ENCODE assay signal across 22 cellular contexts in genomic region chr5:3925935-3926334, GRCh38.
A peak's percentile ranks its signal among the peaks of the same experiment; 100 is the strongest.
DNase-seq lines count a peak whose midpoint lies in the region; FAIRE-seq and TF ChIP-seq lines count a peak whose summit lies in the region.
"Had no signal": no experiment of that assay in that cellular context is flagged by ENCODE, and none has a peak within 500 bp of the region (broad histone marks: within the 10 kb centered on the region; RNA-seq: fewer than 3 reads in every experiment).

No MANE protein-coding gene starts in this region.

- no peaks in the 10 kb centered on the region for H3K4me1 Mint-ChIP-seq in osteocyte (ENCODE audit: unreplicated experiment)
- H3K4me1 Mint-ChIP-seq: CD14-positive monocyte; CD4-positive, alpha-beta memory T cell; CD4-positive, CD25-positive, alpha-beta regulatory T cell; CD8-positive, alpha-beta memory T cell had no signal

- no peak for TF ChIP-seq POLR2A in GM12892 (IDR thresholded peaks at IDR 0.05; ENCODE audit: low read depth, low read length)

- TF ChIP-seq CTCF in osteocyte (IDR thresholded peaks at IDR 0.05) = no peak

- no peaks in the 10 kb centered on the region for H3K36me3 Mint-ChIP-seq in osteocyte (ENCODE audit: unreplicated experiment)
- H3K36me3 Mint-ChIP-seq: CD14-positive monocyte; CD4-positive, alpha-beta memory T cell; CD4-positive, CD25-positive, alpha-beta regulatory T cell; CD8-positive, alpha-beta memory T cell had no signal

- H3K9me3 Mint-ChIP-seq in osteocyte (ENCODE audit: unreplicated experiment) = peaks cover 64% of the 10 kb centered on the region

- in situ Hi-C loops in Caki2 (cut with HindIII; ENCODE audit: low pct_unique_long_range_greater_than_20kb, low sequenced_read_pairs) = no loop called here

- no peak overlapping the region for H3K27ac Mint-ChIP-seq in osteocyte (ENCODE audit: unreplicated experiment)
- H3K27ac Mint-ChIP-seq: CD14-positive monocyte; CD4-positive, alpha-beta memory T cell; CD4-positive, CD25-positive, alpha-beta regulatory T cell; CD8-positive, alpha-beta memory T cell had no signal

- H3K27me3 Mint-ChIP-seq in osteocyte (ENCODE audit: unreplicated experiment) = no peaks in the 10 kb centered on the region
- H3K27me3 Mint-ChIP-seq: CD4-positive, alpha-beta memory T cell; CD4-positive, CD25-positive, alpha-beta regulatory T cell; CD8-positive, alpha-beta memory T cell had no signal

- DNase-seq in Caki2 (ENCODE audit: low read depth) (peak; percentile 86), islet precursor cell (peak; percentile 53), osteocyte (ENCODE audit: extremely low spot score, unreplicated experiment) (peak; percentile 27), GM12892 (ENCODE audit: insufficient read length) (no peak), urothelium cell line (ENCODE audit: low spot score) (no peak)
- DNase-seq: 8988T; ACHN; BE2C; C1 segment of cervical spinal cord; Calu3; CD4-positive, alpha-beta memory T cell; CD4-positive, CD25-positive, alpha-beta regulatory T cell; CD8-positive, alpha-beta memory T cell; COR-L47; DMS79 treated with DMSO at 0.1 percent for 48 hours; GF-D8 had no signal

- FAIRE-seq in GM12892 (lab: Jason Lieb, UNC) = no peak
- no peak for FAIRE-seq in urothelium cell line (lab: Jason Lieb, UNC)
- FAIRE-seq: A204.1, D721Med, G401.6, GM12891, GM18507 had no signal

- no peak overlapping the region for H3K4me3 Mint-ChIP-seq in osteocyte (ENCODE audit: unreplicated experiment)
- H3K4me3 Mint-ChIP-seq: CD14-positive monocyte; CD4-positive, CD25-positive, alpha-beta regulatory T cell; CD8-positive, alpha-beta memory T cell had no signal

Comparison
In these comparisons a context has a peak if more than half of its experiments do, and no peak if none do; other contexts are left out.
1. DNase-seq: peak in Caki2 (single experiment), islet precursor cell (single experiment) and osteocyte (single experiment); none in GM12892 (single experiment) and urothelium cell line (single experiment).